Comparison of ENCODE assay signal across 1 cellular context in the genomic region with DNA sequence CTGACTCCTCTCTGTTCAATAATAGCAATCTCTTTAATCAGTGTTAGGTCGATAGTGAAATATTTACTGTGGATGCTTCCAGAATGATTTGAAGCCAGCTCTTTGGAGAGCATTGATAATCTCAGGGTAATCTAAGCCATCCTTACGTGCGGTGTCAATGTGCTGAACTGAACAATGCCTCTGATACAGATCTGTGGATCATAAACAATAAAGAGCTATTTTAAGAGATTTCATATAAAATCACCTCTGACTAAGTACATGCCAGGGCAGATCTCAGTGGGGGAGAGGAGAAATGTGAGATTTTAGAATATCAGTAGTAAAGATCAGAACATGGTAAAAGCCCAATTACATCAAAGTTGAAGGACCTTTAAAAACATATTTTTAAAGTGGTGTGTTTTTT.
TF ChIP-seq lines count a peak whose summit lies in the region.

No MANE protein-coding gene starts in this region.

TF ChIP-seq in GM12878, 131 proteins besides CTCF, POLR2A, EP300 and RAD21:
- TF ChIP-seq HDAC6 (IDR thresholded peaks at IDR 0.05; ENCODE audit: unreplicated experiment) (no peak), SIN3A (IDR thresholded peaks at IDR 0.05; ENCODE audit: low read depth, low read length) (no peak), ATF7 (IDR thresholded peaks at IDR 0.05; ENCODE audit: low read depth) (no peak), BCL11A (IDR thresholded peaks at IDR 0.05; ENCODE audit: low read depth, low read length) (no peak), PML (IDR thresholded peaks at IDR 0.05; ENCODE audit: low read length) (no peak), JUNB (IDR thresholded peaks at IDR 0.05) (no peak), RELA (IDR thresholded peaks at IDR 0.05; ENCODE audit: borderline replicate concordance, partially characterized antibody) (no peak), WRNIP1 (IDR thresholded peaks at IDR 0.05; ENCODE audit: borderline replicate concordance, low read depth, low read length) (no peak), MTA3 (IDR thresholded peaks at IDR 0.05; ENCODE audit: borderline replicate concordance, low read length) (no peak), RCOR1 (conservative IDR thresholded peaks at IDR 0.05; ENCODE audit: low read depth, low read length) (no peak), GATAD2B (conservative IDR thresholded peaks at IDR 0.05; ENCODE audit: low read depth) (no peak), ZNF207 (IDR thresholded peaks at IDR 0.05; ENCODE audit: borderline replicate concordance) (no peak), CREM (IDR thresholded peaks at IDR 0.05; ENCODE audit: low read depth) (no peak), NFXL1 (IDR thresholded peaks at IDR 0.05; ENCODE audit: borderline replicate concordance) (no peak), IRF4 (IDR thresholded peaks at IDR 0.05; ENCODE audit: low read depth, low read length) (no peak)
- TF ChIP-seq, protein P1, sequence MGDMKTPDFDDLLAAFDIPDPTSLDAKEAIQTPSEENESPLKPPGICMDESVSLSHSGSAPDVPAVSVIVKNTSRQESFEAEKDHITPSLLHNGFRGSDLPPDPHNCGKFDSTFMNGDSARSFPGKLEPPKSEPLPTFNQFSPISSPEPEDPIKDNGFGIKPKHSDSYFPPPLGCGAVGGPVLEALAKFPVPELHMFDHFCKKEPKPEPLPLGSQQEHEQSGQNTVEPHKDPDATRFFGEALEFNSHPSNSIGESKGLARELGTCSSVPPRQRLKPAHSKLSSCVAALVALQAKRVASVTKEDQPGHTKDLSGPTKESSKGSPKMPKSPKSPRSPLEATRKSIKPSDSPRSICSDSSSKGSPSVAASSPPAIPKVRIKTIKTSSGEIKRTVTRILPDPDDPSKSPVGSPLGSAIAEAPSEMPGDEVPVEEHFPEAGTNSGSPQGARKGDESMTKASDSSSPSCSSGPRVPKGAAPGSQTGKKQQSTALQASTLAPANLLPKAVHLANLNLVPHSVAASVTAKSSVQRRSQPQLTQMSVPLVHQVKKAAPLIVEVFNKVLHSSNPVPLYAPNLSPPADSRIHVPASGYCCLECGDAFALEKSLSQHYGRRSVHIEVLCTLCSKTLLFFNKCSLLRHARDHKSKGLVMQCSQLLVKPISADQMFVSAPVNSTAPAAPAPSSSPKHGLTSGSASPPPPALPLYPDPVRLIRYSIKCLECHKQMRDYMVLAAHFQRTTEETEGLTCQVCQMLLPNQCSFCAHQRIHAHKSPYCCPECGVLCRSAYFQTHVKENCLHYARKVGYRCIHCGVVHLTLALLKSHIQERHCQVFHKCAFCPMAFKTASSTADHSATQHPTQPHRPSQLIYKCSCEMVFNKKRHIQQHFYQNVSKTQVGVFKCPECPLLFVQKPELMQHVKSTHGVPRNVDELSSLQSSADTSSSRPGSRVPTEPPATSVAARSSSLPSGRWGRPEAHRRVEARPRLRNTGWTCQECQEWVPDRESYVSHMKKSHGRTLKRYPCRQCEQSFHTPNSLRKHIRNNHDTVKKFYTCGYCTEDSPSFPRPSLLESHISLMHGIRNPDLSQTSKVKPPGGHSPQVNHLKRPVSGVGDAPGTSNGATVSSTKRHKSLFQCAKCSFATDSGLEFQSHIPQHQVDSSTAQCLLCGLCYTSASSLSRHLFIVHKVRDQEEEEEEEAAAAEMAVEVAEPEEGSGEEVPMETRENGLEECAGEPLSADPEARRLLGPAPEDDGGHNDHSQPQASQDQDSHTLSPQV (IDR thresholded peaks at IDR 0.05): no peak
- TF ChIP-seq, protein P2, sequence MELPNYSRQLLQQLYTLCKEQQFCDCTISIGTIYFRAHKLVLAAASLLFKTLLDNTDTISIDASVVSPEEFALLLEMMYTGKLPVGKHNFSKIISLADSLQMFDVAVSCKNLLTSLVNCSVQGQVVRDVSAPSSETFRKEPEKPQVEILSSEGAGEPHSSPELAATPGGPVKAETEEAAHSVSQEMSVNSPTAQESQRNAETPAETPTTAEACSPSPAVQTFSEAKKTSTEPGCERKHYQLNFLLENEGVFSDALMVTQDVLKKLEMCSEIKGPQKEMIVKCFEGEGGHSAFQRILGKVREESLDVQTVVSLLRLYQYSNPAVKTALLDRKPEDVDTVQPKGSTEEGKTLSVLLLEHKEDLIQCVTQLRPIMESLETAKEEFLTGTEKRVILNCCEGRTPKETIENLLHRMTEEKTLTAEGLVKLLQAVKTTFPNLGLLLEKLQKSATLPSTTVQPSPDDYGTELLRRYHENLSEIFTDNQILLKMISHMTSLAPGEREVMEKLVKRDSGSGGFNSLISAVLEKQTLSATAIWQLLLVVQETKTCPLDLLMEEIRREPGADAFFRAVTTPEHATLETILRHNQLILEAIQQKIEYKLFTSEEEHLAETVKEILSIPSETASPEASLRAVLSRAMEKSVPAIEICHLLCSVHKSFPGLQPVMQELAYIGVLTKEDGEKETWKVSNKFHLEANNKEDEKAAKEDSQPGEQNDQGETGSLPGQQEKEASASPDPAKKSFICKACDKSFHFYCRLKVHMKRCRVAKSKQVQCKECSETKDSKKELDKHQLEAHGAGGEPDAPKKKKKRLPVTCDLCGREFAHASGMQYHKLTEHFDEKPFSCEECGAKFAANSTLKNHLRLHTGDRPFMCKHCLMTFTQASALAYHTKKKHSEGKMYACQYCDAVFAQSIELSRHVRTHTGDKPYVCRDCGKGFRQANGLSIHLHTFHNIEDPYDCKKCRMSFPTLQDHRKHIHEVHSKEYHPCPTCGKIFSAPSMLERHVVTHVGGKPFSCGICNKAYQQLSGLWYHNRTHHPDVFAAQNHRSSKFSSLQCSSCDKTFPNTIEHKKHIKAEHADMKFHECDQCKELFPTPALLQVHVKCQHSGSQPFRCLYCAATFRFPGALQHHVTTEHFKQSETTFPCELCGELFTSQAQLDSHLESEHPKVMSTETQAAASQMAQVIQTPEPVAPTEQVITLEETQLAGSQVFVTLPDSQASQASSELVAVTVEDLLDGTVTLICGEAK (IDR thresholded peaks at IDR 0.05; ENCODE audit: borderline replicate concordance): no peak
- TF ChIP-seq, protein P3, sequence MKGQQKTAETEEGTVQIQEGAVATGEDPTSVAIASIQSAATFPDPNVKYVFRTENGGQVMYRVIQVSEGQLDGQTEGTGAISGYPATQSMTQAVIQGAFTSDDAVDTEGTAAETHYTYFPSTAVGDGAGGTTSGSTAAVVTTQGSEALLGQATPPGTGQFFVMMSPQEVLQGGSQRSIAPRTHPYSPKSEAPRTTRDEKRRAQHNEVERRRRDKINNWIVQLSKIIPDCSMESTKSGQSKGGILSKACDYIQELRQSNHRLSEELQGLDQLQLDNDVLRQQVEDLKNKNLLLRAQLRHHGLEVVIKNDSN (IDR thresholded peaks at IDR 0.05; ENCODE audit: borderline replicate concordance, extremely low read length, insufficient read depth, low read depth, low read length): no peak
- TF ChIP-seq, protein P4, sequence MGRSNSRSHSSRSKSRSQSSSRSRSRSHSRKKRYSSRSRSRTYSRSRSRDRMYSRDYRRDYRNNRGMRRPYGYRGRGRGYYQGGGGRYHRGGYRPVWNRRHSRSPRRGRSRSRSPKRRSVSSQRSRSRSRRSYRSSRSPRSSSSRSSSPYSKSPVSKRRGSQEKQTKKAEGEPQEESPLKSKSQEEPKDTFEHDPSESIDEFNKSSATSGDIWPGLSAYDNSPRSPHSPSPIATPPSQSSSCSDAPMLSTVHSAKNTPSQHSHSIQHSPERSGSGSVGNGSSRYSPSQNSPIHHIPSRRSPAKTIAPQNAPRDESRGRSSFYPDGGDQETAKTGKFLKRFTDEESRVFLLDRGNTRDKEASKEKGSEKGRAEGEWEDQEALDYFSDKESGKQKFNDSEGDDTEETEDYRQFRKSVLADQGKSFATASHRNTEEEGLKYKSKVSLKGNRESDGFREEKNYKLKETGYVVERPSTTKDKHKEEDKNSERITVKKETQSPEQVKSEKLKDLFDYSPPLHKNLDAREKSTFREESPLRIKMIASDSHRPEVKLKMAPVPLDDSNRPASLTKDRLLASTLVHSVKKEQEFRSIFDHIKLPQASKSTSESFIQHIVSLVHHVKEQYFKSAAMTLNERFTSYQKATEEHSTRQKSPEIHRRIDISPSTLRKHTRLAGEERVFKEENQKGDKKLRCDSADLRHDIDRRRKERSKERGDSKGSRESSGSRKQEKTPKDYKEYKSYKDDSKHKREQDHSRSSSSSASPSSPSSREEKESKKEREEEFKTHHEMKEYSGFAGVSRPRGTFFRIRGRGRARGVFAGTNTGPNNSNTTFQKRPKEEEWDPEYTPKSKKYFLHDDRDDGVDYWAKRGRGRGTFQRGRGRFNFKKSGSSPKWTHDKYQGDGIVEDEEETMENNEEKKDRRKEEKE (IDR thresholded peaks at IDR 0.05): no peak
- TF ChIP-seq, protein P5, sequence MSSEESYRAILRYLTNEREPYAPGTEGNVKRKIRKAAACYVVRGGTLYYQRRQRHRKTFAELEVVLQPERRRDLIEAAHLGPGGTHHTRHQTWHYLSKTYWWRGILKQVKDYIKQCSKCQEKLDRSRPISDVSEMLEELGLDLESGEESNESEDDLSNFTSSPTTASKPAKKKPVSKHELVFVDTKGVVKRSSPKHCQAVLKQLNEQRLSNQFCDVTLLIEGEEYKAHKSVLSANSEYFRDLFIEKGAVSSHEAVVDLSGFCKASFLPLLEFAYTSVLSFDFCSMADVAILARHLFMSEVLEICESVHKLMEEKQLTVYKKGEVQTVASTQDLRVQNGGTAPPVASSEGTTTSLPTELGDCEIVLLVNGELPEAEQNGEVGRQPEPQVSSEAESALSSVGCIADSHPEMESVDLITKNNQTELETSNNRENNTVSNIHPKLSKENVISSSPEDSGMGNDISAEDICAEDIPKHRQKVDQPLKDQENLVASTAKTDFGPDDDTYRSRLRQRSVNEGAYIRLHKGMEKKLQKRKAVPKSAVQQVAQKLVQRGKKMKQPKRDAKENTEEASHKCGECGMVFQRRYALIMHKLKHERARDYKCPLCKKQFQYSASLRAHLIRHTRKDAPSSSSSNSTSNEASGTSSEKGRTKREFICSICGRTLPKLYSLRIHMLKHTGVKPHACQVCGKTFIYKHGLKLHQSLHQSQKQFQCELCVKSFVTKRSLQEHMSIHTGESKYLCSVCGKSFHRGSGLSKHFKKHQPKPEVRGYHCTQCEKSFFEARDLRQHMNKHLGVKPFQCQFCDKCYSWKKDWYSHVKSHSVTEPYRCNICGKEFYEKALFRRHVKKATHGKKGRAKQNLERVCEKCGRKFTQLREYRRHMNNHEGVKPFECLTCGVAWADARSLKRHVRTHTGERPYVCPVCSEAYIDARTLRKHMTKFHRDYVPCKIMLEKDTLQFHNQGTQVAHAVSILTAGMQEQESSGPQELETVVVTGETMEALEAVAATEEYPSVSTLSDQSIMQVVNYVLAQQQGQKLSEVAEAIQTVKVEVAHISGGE (CRISPR knock-in tag; IDR thresholded peaks at IDR 0.05): no peak
TF ChIP-seq in GM12878: peak in this region for 0.
